ENCODE assay signal across 18 cellular contexts in the genomic region with DNA sequence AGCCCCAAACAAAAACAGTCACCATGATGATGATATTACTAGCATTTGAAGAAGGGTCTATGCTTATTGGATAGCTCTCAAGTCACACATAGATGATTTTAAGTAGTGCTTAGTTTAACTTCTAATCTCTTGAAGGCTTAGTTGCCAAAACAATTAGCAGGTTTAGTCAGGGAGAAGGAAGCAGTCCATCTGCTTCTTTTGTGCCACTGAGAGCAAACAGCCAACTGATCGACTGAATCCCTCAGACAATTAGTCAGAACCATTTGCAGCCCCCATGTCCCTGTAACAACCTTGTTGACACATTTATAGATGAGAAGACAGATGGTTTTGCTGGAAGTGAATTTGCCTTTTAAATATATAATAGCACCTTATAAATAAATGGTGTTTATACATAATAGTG.
"Had no signal": no experiment of that assay in that cellular context is flagged by ENCODE, and none has a peak within 500 bp of the region (broad histone marks: within the 10 kb centered on the region; RNA-seq: fewer than 3 reads in every experiment).

No MANE protein-coding gene starts in this region.

- H3K9me3 ChIP-seq: breast epithelium, thyroid gland had no signal

- H3K9me3 Mint-ChIP-seq: activated T-helper 1 cell treated with anti-CD3 and anti-CD28 coated beads, Interleukin-12 subunit alpha, Interleukin-12 subunit beta, Interleukin-2, Interleukin-4 antibody, amounts not matched to agents 30 ng/mL and 10 ng/mL and 1 ng/mL, durations not matched to agents 14 hours and 24 hours and 36 hours; stimulated activated memory B cell treated with anti-CD40 and anti-IgM and Interleukin-4, amounts not matched to agents 10 μg/mL and 1 μg/mL and 100 μg/mL, for 72 hours; WTC11 had no signal

- H3K4me1 ChIP-seq: breast epithelium, thyroid gland had no signal

- H3K4me1 Mint-ChIP-seq: activated CD4-positive, alpha-beta T cell treated with anti-CD3 and anti-CD28 coated beads, Interleukin-2, amount 10 ng/mL, durations not matched to agents 24 days and 14 days; immature natural killer cell; naive thymus-derived CD8-positive, alpha-beta T cell; stimulated activated memory B cell treated with anti-CD40 and anti-IgM and Interleukin-4, amounts not matched to agents 10 μg/mL and 1 μg/mL and 100 μg/mL, for 72 hours; WTC11 had no signal

- H3K27ac Mint-ChIP-seq: activated CD4-positive, alpha-beta T cell treated with anti-CD3 and anti-CD28 coated beads, Interleukin-2, amount 10 ng/mL, durations not matched to agents 24 days and 14 days; activated T-helper 1 cell treated with anti-CD3 and anti-CD28 coated beads, Interleukin-12 subunit alpha, Interleukin-12 subunit beta, Interleukin-2, Interleukin-4 antibody, amounts not matched to agents 30 ng/mL and 10 ng/mL and 1 ng/mL, durations not matched to agents 14 hours and 24 hours and 36 hours; immature natural killer cell; stimulated activated memory B cell treated with anti-CD40 and anti-IgM and Interleukin-4, amounts not matched to agents 10 μg/mL and 1 μg/mL and 100 μg/mL, for 72 hours; WTC11 had no signal

- H3K4me3 ChIP-seq: breast epithelium, thyroid gland had no signal

- H3K4me3 Mint-ChIP-seq: activated CD4-positive, alpha-beta T cell treated with anti-CD3 and anti-CD28 coated beads, Interleukin-2, amount 10 ng/mL, durations not matched to agents 24 days and 14 days; activated T-helper 1 cell treated with anti-CD3 and anti-CD28 coated beads, Interleukin-12 subunit alpha, Interleukin-12 subunit beta, Interleukin-2, Interleukin-4 antibody, amounts not matched to agents 30 ng/mL and 10 ng/mL and 1 ng/mL, durations not matched to agents 14 hours and 24 hours and 36 hours; immature natural killer cell; naive thymus-derived CD8-positive, alpha-beta T cell; stimulated activated memory B cell treated with anti-CD40 and anti-IgM and Interleukin-4, amounts not matched to agents 10 μg/mL and 1 μg/mL and 100 μg/mL, for 72 hours; WTC11 had no signal

- H3K27me3 ChIP-seq: breast epithelium, thyroid gland had no signal

- H3K36me3 ChIP-seq: breast epithelium, thyroid gland had no signal

- H3K36me3 Mint-ChIP-seq: stimulated activated memory B cell treated with anti-CD40 and anti-IgM and Interleukin-4, amounts not matched to agents 10 μg/mL and 1 μg/mL and 100 μg/mL, for 72 hours; WTC11 had no signal

- H3K27me3 Mint-ChIP-seq: activated CD4-positive, alpha-beta T cell treated with anti-CD3 and anti-CD28 coated beads, Interleukin-2, amount 10 ng/mL, durations not matched to agents 24 days and 14 days; naive thymus-derived CD8-positive, alpha-beta T cell; stimulated activated memory B cell treated with anti-CD40 and anti-IgM and Interleukin-4, amounts not matched to agents 10 μg/mL and 1 μg/mL and 100 μg/mL, for 72 hours had no signal

- DNase-seq: activated CD4-positive, alpha-beta T cell treated with anti-CD3 and anti-CD28 coated beads, Interleukin-2, amount 10 ng/mL, durations not matched to agents 24 days and 14 days; activated CD8-positive, alpha-beta memory T cell treated with anti-CD3 and anti-CD28 coated beads, Interleukin-2, amount 50 U/mL, for 48 hours; activated naive CD4-positive, alpha-beta T cell treated with Interleukin-2 at 50 U/mL for 16 hours; anterior cingulate cortex; cerebellar nuclear complex; effector CD8-positive, alpha-beta T cell; foreskin fibroblast; head of caudate nucleus; immature natural killer cell; mesenchymal stem cell; naive thymus-derived CD8-positive, alpha-beta T cell; stimulated activated CD4-positive, alpha-beta T cell treated with anti-CD3 and anti-CD28 coated beads, Interleukin-2, amount 100 ng/mL, for 48 hours; thyroid gland had no signal

- H3K27ac ChIP-seq: breast epithelium, thyroid gland had no signal

- FAIRE-seq: endothelial cell of umbilical vein had no signal
